Comparison of ENCODE assay signal across 8 cellular contexts in genomic region chr5:2038337-2039179, GRCh38.
DNase-seq lines count a peak whose midpoint lies in the region; ATAC-seq and TF ChIP-seq lines count a peak whose summit lies in the region.

No MANE protein-coding gene starts in this region.

- H3K27ac ChIP-seq in left lung: no peak overlapping the region

- TF ChIP-seq CTCF in choroid plexus epithelial cell (conservative IDR thresholded peaks at IDR 0.05; ENCODE audit: low read depth, low read length): peak; percentile 61
- peak; percentile 68 to 69 for TF ChIP-seq CTCF in left lung (IDR thresholded peaks at IDR 0.05)

- ATAC-seq in HG02798 (IDR thresholded peaks at IDR 0.05; ENCODE audit: poor library complexity, unreplicated experiment) (peak; percentile 95), left lung (peak; percentile 99)

- no peaks in the 10 kb centered on the region for H3K36me3 ChIP-seq in left lung

- H3K4me1 ChIP-seq in left lung: no peaks in the 10 kb centered on the region

- H3K4me3 ChIP-seq in choroid plexus epithelial cell (ENCODE audit: low read depth, low read length) (peak overlapping the region; percentile 26), left lung (peak overlapping the region; percentile 29 to 38)

- intact Hi-C loops in left lung (cut with DNase I): no loop called here

- peak; percentile 75 for DNase-seq in DMS 273 (lab: John Stamatoyannopoulos, UW; ENCODE audit: unreplicated experiment)
- DNase-seq in DMS 273 treated with DMSO at 0.1 percent for 48 hours (lab: John Stamatoyannopoulos, UW): no peak
- DNase-seq in NCI-H2029 (lab: John Stamatoyannopoulos, UW): peak; percentile 62
- DNase-seq in activated CD4-positive, alpha-beta T cell treated with anti-CD3 and anti-CD28 coated beads for 1 hour: peak; percentile 33
- DNase-seq in choroid plexus epithelial cell (ENCODE audit: low read depth): peak; percentile 47
- DNase-seq in left lung: peak; percentile 51 to 92
- DNase-seq in stimulated activated CD4-positive, alpha-beta T cell treated with anti-CD3 and anti-CD28 coated beads, TNF-alpha, amount 100 ng/mL, for 1 hour (ENCODE audit: low read depth in 3 of 3, low spot score in 1 of 3): peak in 2 of 3 donors; percentile 19 to 54

- H3K27me3 ChIP-seq in left lung: peaks cover 0 to 42% of the 10 kb centered on the region in 2 donors

- no peaks in the 10 kb centered on the region for H3K9me3 ChIP-seq in left lung
